10 cellular contexts compared by ENCODE assay signal in the genomic region with DNA sequence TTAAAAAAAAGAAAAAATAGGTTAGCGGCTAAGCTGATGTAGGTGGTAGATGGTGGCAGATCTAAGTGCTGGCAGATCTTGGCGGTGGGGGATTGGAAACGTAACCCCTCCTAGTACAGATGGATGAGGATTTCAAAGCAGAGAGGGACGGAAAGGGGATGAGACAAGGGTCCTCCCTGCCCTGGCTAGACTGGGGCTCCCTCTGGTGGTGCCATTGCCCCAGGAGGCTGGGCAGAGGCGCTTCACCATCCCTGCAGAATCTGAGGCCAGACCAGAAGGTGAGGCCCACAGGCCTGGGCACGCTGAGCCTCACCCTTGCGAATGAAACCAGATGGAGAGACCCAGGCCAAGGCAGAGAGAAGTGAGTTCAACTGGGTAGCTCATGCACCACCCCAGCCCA. TPM values are rescaled to one million over a fixed set of nuclear protein-coding genes. Genes with fewer than 3 reads are reported as not detected.
A peak's percentile ranks its signal among the peaks of the same experiment; 100 is the strongest.
DNase-seq lines count a peak whose midpoint lies in the region; ATAC-seq, FAIRE-seq and TF ChIP-seq lines count a peak whose summit lies in the region.
"Had no signal": no experiment of that assay in that cellular context is flagged by ENCODE, and none has a peak within 500 bp of the region (broad histone marks: within the 10 kb centered on the region; RNA-seq: fewer than 3 reads in every experiment).

No MANE protein-coding gene starts in this region.

- no peak overlapping the region for H3K4me3 Mint-ChIP-seq in activated naive CD8-positive, alpha-beta T cell treated with anti-CD3 and anti-CD28 coated beads for 36 hours
- H3K4me3 Mint-ChIP-seq in neural crest cell, result no peak overlapping the region

- H3K9me3 Mint-ChIP-seq in activated naive CD8-positive, alpha-beta T cell treated with anti-CD3 and anti-CD28 coated beads for 36 hours, result no peaks in the 10 kb centered on the region
- H3K9me3 Mint-ChIP-seq in neural crest cell, result no peaks in the 10 kb centered on the region

- peak; percentile 52 for TF ChIP-seq CTCF in neural crest cell (conservative IDR thresholded peaks at IDR 0.05)

- H3K27me3 Mint-ChIP-seq in activated naive CD8-positive, alpha-beta T cell treated with anti-CD3 and anti-CD28 coated beads for 36 hours, result no peaks in the 10 kb centered on the region
- H3K27me3 Mint-ChIP-seq in neural crest cell (ENCODE audit: low read depth), result peaks cover 67% of the 10 kb centered on the region
- H3K27me3 Mint-ChIP-seq: CD4-positive, CD25-positive, alpha-beta regulatory T cell had no signal

- no peaks in the 10 kb centered on the region for H3K36me3 Mint-ChIP-seq in activated naive CD8-positive, alpha-beta T cell treated with anti-CD3 and anti-CD28 coated beads for 36 hours
- H3K36me3 Mint-ChIP-seq in neural crest cell (ENCODE audit: low read depth), result no peaks in the 10 kb centered on the region
- H3K36me3 Mint-ChIP-seq: CD4-positive, CD25-positive, alpha-beta regulatory T cell had no signal

- no peak for ATAC-seq in HG02623 (IDR thresholded peaks at IDR 0.05; ENCODE audit: unreplicated experiment)
- ATAC-seq in HG03469 (IDR thresholded peaks at IDR 0.05; ENCODE audit: unreplicated experiment), result no peak
- ATAC-seq in HG03460 (IDR thresholded peaks at IDR 0.05; ENCODE audit: unreplicated experiment), result no peak

- no peak overlapping the region for H3K27ac Mint-ChIP-seq in activated naive CD8-positive, alpha-beta T cell treated with anti-CD3 and anti-CD28 coated beads for 36 hours
- H3K27ac Mint-ChIP-seq in neural crest cell (ENCODE audit: unreplicated experiment), result no peak overlapping the region

- FAIRE-seq in HTR-8/SVneo (lab: Jason Lieb, UNC), result no peak
- FAIRE-seq: islet of Langerhans had no signal

- DNase-seq in SIG-M5 treated with dmso at 0.1 percent for 504 hours (lab: John Stamatoyannopoulos, UW; ENCODE audit: unreplicated experiment) (peak; percentile 33), SIG-M5 (lab: John Stamatoyannopoulos, UW) (no peak), HTR-8/SVneo (ENCODE audit: insufficient read length, low spot score) (peak; percentile 48), neural crest cell (ENCODE audit: low read depth, low spot score) (no peak)
- DNase-seq in activated naive CD8-positive, alpha-beta T cell treated with anti-CD3 and anti-CD28 coated beads for 36 hours, result peak; percentile 28
- DNase-seq: CD4-positive, CD25-positive, alpha-beta regulatory T cell had no signal

- peaks cover 23% of the 10 kb centered on the region for H3K4me1 Mint-ChIP-seq in activated naive CD8-positive, alpha-beta T cell treated with anti-CD3 and anti-CD28 coated beads for 36 hours
- H3K4me1 Mint-ChIP-seq in neural crest cell, result no peaks in the 10 kb centered on the region

RNA-seq across cellular contexts. Expression of a gene that starts 7.0 kb away (rescaled TPM):
- total RNA-seq in activated naive CD8-positive, alpha-beta T cell treated with anti-CD3 and anti-CD28 coated beads for 36 hours, result 1 to 10 TPM in 1 of 2 experiments, under 1 TPM in 1; 0.74 to 1.5 TPM
- total RNA-seq in neural crest cell, result 4.0 and 4.5 TPM in 2 replicates

RNA-seq across cellular contexts. Expression of a gene that starts 44.9 kb away (rescaled TPM):
- 10 to 100 TPM; 78.6 to 79.9 TPM for total RNA-seq in activated naive CD8-positive, alpha-beta T cell treated with anti-CD3 and anti-CD28 coated beads for 36 hours
- 45.8 and 46.6 TPM in 2 replicates for total RNA-seq in neural crest cell

Comparison
In these comparisons a context has a peak if more than half of its experiments do, and no peak if none do; other contexts are left out.
1. DNase-seq: peak in SIG-M5 treated with dmso at 0.1 percent for 504 hours (single experiment), HTR-8/SVneo (single experiment) and activated naive CD8-positive, alpha-beta T cell treated with anti-CD3 and anti-CD28 coated beads for 36 hours (single experiment); none in SIG-M5 (single experiment) and neural crest cell (single experiment).